ENCODE assay signal across 9 cellular contexts in genomic region chr20:31662372-31662854, GRCh38. TPM values are rescaled to one million over a fixed set of nuclear protein-coding genes. Genes with fewer than 3 reads are reported as not detected.
DNase-seq lines count a peak whose midpoint lies in the region; ATAC-seq and TF ChIP-seq lines count a peak whose summit lies in the region.
"Had no signal": no experiment of that assay in that cellular context is flagged by ENCODE, and none has a peak within 500 bp of the region (broad histone marks: within the 10 kb centered on the region; RNA-seq: fewer than 3 reads in every experiment).

No MANE protein-coding gene starts in this region.

- DNase-seq in CD4-positive, alpha-beta memory T cell, result no peak
- DNase-seq in dorsolateral prefrontal cortex (no peak), osteocyte (ENCODE audit: extremely low spot score, unreplicated experiment) (no peak), aorta (no peak), SJCRH30 (no peak)
- DNase-seq in effector memory CD4-positive, alpha-beta T cell, result no peak
- DNase-seq: SIG-M5 had no signal

- WGBS in aorta, 2 donors, result 66 to 69% methylated on average over 6 of the region's 6 CpGs

- H3K36me3 Mint-ChIP-seq in CD4-positive, alpha-beta memory T cell, result peaks cover 0 to 25% of the 10 kb centered on the region in 2 donors
- peaks cover 16% of the 10 kb centered on the region for H3K36me3 Mint-ChIP-seq in osteocyte (ENCODE audit: unreplicated experiment)

- no peak for TF ChIP-seq CTCF in OCI-LY3 (IDR thresholded peaks at IDR 0.05; ENCODE audit: low read depth, low read length)
- peak in 5 of 56 donors; percentile 5 to 22 (median 11) for TF ChIP-seq CTCF in dorsolateral prefrontal cortex (IDR thresholded peaks at IDR 0.05 in 54 of 56, conservative IDR thresholded peaks at IDR 0.05 in 2 of 56; ENCODE audit: low read depth in 1 of 56, partially characterized antibody in 56 of 56)
- TF ChIP-seq CTCF in osteocyte (IDR thresholded peaks at IDR 0.05), result no peak

- H3K36me3 ChIP-seq in CD4-positive, alpha-beta memory T cell (ENCODE audit: insufficient read depth, low read length), result peaks cover 17% of the 10 kb centered on the region
- H3K36me3 ChIP-seq in OCI-LY3 (replicated peaks; ENCODE audit: low read depth, low read length) (peaks cover 22% of the 10 kb centered on the region), aorta (ENCODE audit: control insufficient read depth in 1 of 2, insufficient read depth in 2 of 2, low read length in 1 of 2) (peaks cover 0 to 6% of the 10 kb centered on the region in 2 donors), SJCRH30 (peaks cover 3% of the 10 kb centered on the region; the same call in 1 of the 2 replicates)
- H3K36me3 ChIP-seq in effector memory CD4-positive, alpha-beta T cell (ENCODE audit: control insufficient read depth, insufficient read depth, low read length), result peaks cover 18% of the 10 kb centered on the region

- H4K20me1 ChIP-seq in OCI-LY3 (ENCODE audit: insufficient read depth, low read length), result no peaks in the 10 kb centered on the region

- no peaks in the 10 kb centered on the region for H3K27me3 ChIP-seq in CD4-positive, alpha-beta memory T cell (ENCODE audit: insufficient read depth, low read length)
- H3K27me3 ChIP-seq in OCI-LY3 (ENCODE audit: low read depth, low read length) (no peaks in the 10 kb centered on the region), dorsolateral prefrontal cortex (no peaks in the 10 kb centered on the region), aorta (ENCODE audit: control insufficient read depth in 1 of 2, insufficient read depth in 2 of 2, low read length in 1 of 2) (no peaks in the 10 kb centered on the region), SJCRH30 (no peaks in the 10 kb centered on the region)
- no peaks in the 10 kb centered on the region for H3K27me3 ChIP-seq in effector memory CD4-positive, alpha-beta T cell (replicated peaks; ENCODE audit: control insufficient read depth, insufficient read depth, low read length, poor library complexity, severe bottlenecking)

- H3K4me3 ChIP-seq in CD4-positive, alpha-beta memory T cell (ENCODE audit: low read length in 2 of 2), result peak overlapping the region in 1 of 2 donors; percentile 70
- H3K4me3 ChIP-seq in OCI-LY3 (ENCODE audit: low read length) (peak overlapping the region; percentile 72), dorsolateral prefrontal cortex (peak overlapping the region in 37 of 59 donors; percentile 41 to 69 (median 60)), aorta (ENCODE audit: low read length in 2 of 2) (no peak overlapping the region), SJCRH30 (no peak overlapping the region)
- H3K4me3 ChIP-seq in effector memory CD4-positive, alpha-beta T cell (ENCODE audit: insufficient read depth, low read depth, low read length, poor library complexity, severe bottlenecking), result no peak overlapping the region

- no peaks in the 10 kb centered on the region for H3K9me3 Mint-ChIP-seq in CD4-positive, alpha-beta memory T cell
- no peaks in the 10 kb centered on the region for H3K9me3 Mint-ChIP-seq in osteocyte (ENCODE audit: unreplicated experiment)

- H2AFZ ChIP-seq in OCI-LY3 (ENCODE audit: low read depth, low read length), result no peak overlapping the region

- peak overlapping the region; percentile 76 for H3K4me2 ChIP-seq in OCI-LY3 (ENCODE audit: low read length)

- no peaks in the 10 kb centered on the region for H3K79me2 ChIP-seq in OCI-LY3 (ENCODE audit: low read length)

- H3K4me3 Mint-ChIP-seq in CD4-positive, alpha-beta memory T cell, result peak overlapping the region; percentile 83 to 93 (median 84)
- peak overlapping the region; percentile 64 for H3K4me3 Mint-ChIP-seq in osteocyte (ENCODE audit: unreplicated experiment)

- no peak for ATAC-seq in aorta (ENCODE audit: low FRiP score)
- ATAC-seq in GM19452 (IDR thresholded peaks at IDR 0.05; ENCODE audit: unreplicated experiment), result no peak

- H3K4me1 ChIP-seq in CD4-positive, alpha-beta memory T cell (ENCODE audit: insufficient read depth, low read length), result peaks cover 37% of the 10 kb centered on the region
- H3K4me1 ChIP-seq in OCI-LY3 (ENCODE audit: low read length) (peaks cover 15% of the 10 kb centered on the region), aorta (ENCODE audit: control insufficient read depth in 1 of 2, insufficient read depth in 2 of 2, low read length in 2 of 2) (no peaks in the 10 kb centered on the region), SJCRH30 (peaks cover 4% of the 10 kb centered on the region; the same call in 1 of the 2 replicates)
- no peaks in the 10 kb centered on the region for H3K4me1 ChIP-seq in effector memory CD4-positive, alpha-beta T cell (ENCODE audit: control insufficient read depth, insufficient read depth, low read length, poor library complexity, severe bottlenecking)

- peaks cover 21 to 49% (median 34%) of the 10 kb centered on the region in 4 donors for H3K4me1 Mint-ChIP-seq in CD4-positive, alpha-beta memory T cell
- H3K4me1 Mint-ChIP-seq in osteocyte (ENCODE audit: unreplicated experiment), result peaks cover 41% of the 10 kb centered on the region

- intact Hi-C loops in CD4-positive, alpha-beta memory T cell (cut with micrococcal nuclease), result no loop called here
- intact Hi-C loops in dorsolateral prefrontal cortex (cut with DNase I) (no loop called here), aorta (cut with DNase I) (no loop called here)

- POLR2A ChIA-PET in CD4-positive, alpha-beta memory T cell (lab: Charles Lee; ENCODE audit: partially characterized antibody), result interaction anchor here (1.1 to 3.9 kb wide), 4 partner anchors 12 to 76 kb away, joined by 5 to 166 read pairs (median 16); partner anchors contain the start of genes BCL2L1 and TPX2

- H3K27ac Mint-ChIP-seq in CD4-positive, alpha-beta memory T cell, result peak overlapping the region; percentile 55 to 93 (median 89)
- peak overlapping the region; percentile 87 for H3K27ac Mint-ChIP-seq in osteocyte (ENCODE audit: unreplicated experiment)

- CTCF ChIA-PET in CD4-positive, alpha-beta memory T cell (lab: Charles Lee; ENCODE audit: partially characterized antibody), result interaction anchor here (1.0 to 9.7 kb wide), 18 partner anchors 8 to 101 kb away, joined by 3 to 581 read pairs (median 10); partner anchors contain the start of genes BCL2L1 and TPX2

- H3K27ac ChIP-seq in CD4-positive, alpha-beta memory T cell (ENCODE audit: low read depth, low read length), result peak overlapping the region; percentile 59
- H3K27ac ChIP-seq in OCI-LY3 (ENCODE audit: low read length) (no peak overlapping the region), dorsolateral prefrontal cortex (peak overlapping the region; percentile 70 to 100 (median 92)), aorta (ENCODE audit: low read depth in 1 of 2, low read length in 2 of 2) (peak overlapping the region in 1 of 2 donors; percentile 41), SJCRH30 (no peak overlapping the region)
- no peak overlapping the region for H3K27ac ChIP-seq in effector memory CD4-positive, alpha-beta T cell (ENCODE audit: insufficient read depth, low read length, poor library complexity, severe bottlenecking)

- H3K9me3 ChIP-seq in CD4-positive, alpha-beta memory T cell (ENCODE audit: control insufficient read depth in 1 of 2, low read length in 2 of 2), result no peaks in the 10 kb centered on the region
- no peaks in the 10 kb centered on the region for H3K9me3 ChIP-seq in OCI-LY3 (ENCODE audit: insufficient read depth, low read length)
- H3K9me3 ChIP-seq in aorta (ENCODE audit: control insufficient read depth, low read length), result no peaks in the 10 kb centered on the region
- no peaks in the 10 kb centered on the region for H3K9me3 ChIP-seq in effector memory CD4-positive, alpha-beta T cell (ENCODE audit: control insufficient read depth, low read length)
- no peaks in the 10 kb centered on the region for H3K9me3 ChIP-seq in SJCRH30 (replicated peaks)

- no peaks in the 10 kb centered on the region for H3K27me3 Mint-ChIP-seq in CD4-positive, alpha-beta memory T cell
- H3K27me3 Mint-ChIP-seq in osteocyte (ENCODE audit: unreplicated experiment), result no peaks in the 10 kb centered on the region

- H3K9ac ChIP-seq in OCI-LY3 (ENCODE audit: low read length), result no peak overlapping the region

RNA-seq across cellular contexts. Expression of gene COX4I2, which starts 24.7 kb away (rescaled TPM):
- total RNA-seq in CD4-positive, alpha-beta memory T cell, result not detected
- polyA plus RNA-seq in CD4-positive, alpha-beta memory T cell, result not detected
- total RNA-seq in dorsolateral prefrontal cortex, result 1 to 10 TPM in 73 of 120 experiments, under 1 TPM in 16, not detected in 31; 0.66 to 5.5 (median 1.8) TPM
- not detected in 2 replicates for total RNA-seq in osteocyte
- total RNA-seq in aorta, result 1 to 10 TPM; 5.2 to 9.5 TPM
- polyA plus RNA-seq in aorta, result 1 to 10 TPM in 1 of 2 donors, not detected in 1; 2.0 TPM
- total RNA-seq in SJCRH30 (2014; rRNA removed; shearing (Covaris generic)), result not detected in 2 replicates

RNA-seq across cellular contexts. Expression of gene ID1, which starts 57.3 kb away (rescaled TPM):
- under 1 TPM in 1 of 2 experiments, not detected in 1; 0.50 TPM for total RNA-seq in CD4-positive, alpha-beta memory T cell
- 1 to 10 TPM in 1 of 2 donors, under 1 TPM in 1; 0.49 to 1.4 TPM for polyA plus RNA-seq in CD4-positive, alpha-beta memory T cell
- total RNA-seq in dorsolateral prefrontal cortex, result 100 to 1,000 TPM in 1 of 120 experiments, 10 to 100 TPM in 117, 1 to 10 TPM in 2; 8.0 to 102 (median 36.9) TPM
- 8.2 TPM in 2 replicates for total RNA-seq in osteocyte
- total RNA-seq in aorta, result 100 to 1,000 TPM; 170 to 396 TPM
- polyA plus RNA-seq in aorta, result 100 to 1,000 TPM; 163 to 382 TPM
- total RNA-seq in SJCRH30 (2014; rRNA removed; shearing (Covaris generic)), result 71.6 and 73.9 TPM in 2 replicates

Comparison
In these comparisons a context has a peak if more than half of its experiments do, and no peak if none do; other contexts are left out.
1. H3K27ac ChIP-seq: peak in CD4-positive, alpha-beta memory T cell (single experiment) and dorsolateral prefrontal cortex (59 of 59); none in OCI-LY3 (single experiment), effector memory CD4-positive, alpha-beta T cell (single experiment) and SJCRH30 (single experiment).
2. H3K4me3 ChIP-seq: peak in OCI-LY3 (single experiment) and dorsolateral prefrontal cortex (37 of 59); none in aorta (0 of 2), effector memory CD4-positive, alpha-beta T cell (single experiment) and SJCRH30 (single experiment).